14 cellular contexts compared by ENCODE assay signal in the genomic region with DNA sequence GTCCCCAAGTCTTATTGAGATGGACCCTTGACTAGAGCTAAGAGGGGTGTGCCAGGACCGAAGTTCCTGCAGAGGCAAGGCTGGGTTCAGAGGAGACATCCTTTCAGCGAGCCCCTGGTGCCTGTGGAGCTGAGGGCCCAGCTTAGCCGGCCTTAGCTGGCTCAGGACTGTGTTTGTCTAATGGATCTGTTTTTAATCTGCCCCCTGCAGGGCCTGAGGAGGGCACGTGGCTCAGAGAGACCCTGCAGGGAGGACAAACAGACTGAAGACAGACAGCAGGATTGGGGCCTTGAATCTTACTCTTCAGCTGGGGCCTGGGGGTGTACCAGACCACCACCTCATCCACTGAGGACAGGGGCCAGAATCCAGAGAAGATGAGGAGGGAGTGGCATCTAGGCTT. TPM values are rescaled to one million over a fixed set of nuclear protein-coding genes. Genes with fewer than 3 reads are reported as not detected.
DNase-seq lines count a peak whose midpoint lies in the region; ATAC-seq and TF ChIP-seq lines count a peak whose summit lies in the region.
"Had no signal": no experiment of that assay in that cellular context is flagged by ENCODE, and none has a peak within 500 bp of the region (broad histone marks: within the 10 kb centered on the region; RNA-seq: fewer than 3 reads in every experiment).

No MANE protein-coding gene starts in this region.

- no peak for ATAC-seq in HCT116
- ATAC-seq in activated T-helper 17 cell treated with anti-CD3 and anti-CD28 coated beads, Interleukin-2, amount 50 U/mL, for 72 hours (replicated peaks): no peak
- ATAC-seq in mucosa of descending colon: no peak
- no peak for ATAC-seq in HG02840 (IDR thresholded peaks at IDR 0.05; ENCODE audit: low FRiP score, unreplicated experiment)
- ATAC-seq: HepG2 had no signal

- intact Hi-C loops in HCT116 (cut with micrococcal nuclease) (no loop called here), mucosa of descending colon (cut with DNase I, micrococcal nuclease) (no loop called here)

- no peak overlapping the region for H2AK5ac ChIP-seq in mesenchymal stem cell (ENCODE audit: low read length, severe bottlenecking)

- 35% methylated on average over 4 of the region's 4 CpGs for WGBS in mesenchymal stem cell

- no TSS peak for BruUV-seq in HCT116 (replicated peaks; lab: Mats Ljungman, UMichigan)

- H4K20me1 ChIP-seq in HCT116 (ENCODE audit: insufficient read depth): no peaks in the 10 kb centered on the region

- DNase-seq in AG04450 (ENCODE audit: low read depth, low spot score) (no peak), HCT116 (ENCODE audit: low read depth, low spot score) (no peak), mesenchymal stem cell (no peak), mucosa of descending colon (no peak), SHP77 treated with DMSO at 0.1 percent for 48 hours (lab: John Stamatoyannopoulos, UW) (no peak), GM19240 (ENCODE audit: insufficient read length, low spot score) (no peak)
- DNase-seq: activated CD4-positive, alpha-beta T cell treated with anti-CD3 and anti-CD28 coated beads, Interleukin-2, amount 50 U/mL, for 4 hours; erythroblast; NCI-H2171; SHP77; uterus had no signal

- H2AFZ ChIP-seq in HCT116 (ENCODE audit: low read depth, low read length, poor library complexity, severe bottlenecking) (no peak overlapping the region), mesenchymal stem cell (ENCODE audit: low read depth, low read length) (no peak overlapping the region)

- no peak overlapping the region for H3K27ac Mint-ChIP-seq in activated T-helper 17 cell treated with anti-CD3 and anti-CD28 coated beads, Interleukin-2, amount 50 U/mL, for 72 hours

- H3K79me1 ChIP-seq in mesenchymal stem cell (replicated peaks; ENCODE audit: low read length, poor library complexity, severe bottlenecking): no peaks in the 10 kb centered on the region

- H4K91ac ChIP-seq in mesenchymal stem cell (ENCODE audit: low read length): no peak overlapping the region

- H3K27me3 ChIP-seq in AG04450 (ENCODE audit: control insufficient read depth, insufficient read depth, low read length): no peaks in the 10 kb centered on the region
- H3K27me3 ChIP-seq in HCT116 (ENCODE audit: insufficient read depth, low read length): no peaks in the 10 kb centered on the region
- peaks cover 0 to 34% of the 10 kb centered on the region in 2 experiments for H3K27me3 ChIP-seq in mesenchymal stem cell (ENCODE audit: control insufficient read depth in 1 of 2, insufficient read depth in 1 of 2, low read length in 2 of 2)
- H3K27me3 ChIP-seq: uterus had no signal

- RAD21 ChIA-PET in HCT116 (lab: Charles Lee; ENCODE audit: low non-redundant PET in 1 of 2, low total read pairs in 2 of 2, uncharacterized antibody in 2 of 2, unreplicated experiment in 2 of 2): interaction anchor here in 1 of 2 experiments (1.3 kb wide), 1 partner anchor 14 kb away, joined by 3 read pairs; no protein-coding TSS in a partner anchor

- no peak overlapping the region for H2BK12ac ChIP-seq in mesenchymal stem cell (ENCODE audit: low read length in 2 of 2)

- H4K8ac ChIP-seq in mesenchymal stem cell (ENCODE audit: low read length): no peak overlapping the region

- H3K9ac ChIP-seq in HCT116 (ENCODE audit: low read length): peak overlapping the region; percentile 80
- peak overlapping the region; percentile 89 for H3K9ac ChIP-seq in mesenchymal stem cell (ENCODE audit: low read length)

- H3K4ac ChIP-seq in mesenchymal stem cell (ENCODE audit: low read depth in 1 of 2, low read length in 2 of 2): no peak overlapping the region

- H3K9me3 Mint-ChIP-seq in activated T-helper 17 cell treated with anti-CD3 and anti-CD28 coated beads, Interleukin-2, amount 50 U/mL, for 72 hours: no peaks in the 10 kb centered on the region

- TF ChIP-seq RAD21 in HCT116 (IDR thresholded peaks at IDR 0.05; ENCODE audit: low read depth): no peak

- H3K4me2 ChIP-seq in HCT116 (ENCODE audit: low read length) (peak overlapping the region; percentile 85), mesenchymal stem cell (ENCODE audit: low read length, poor library complexity, severe bottlenecking) (peak overlapping the region; percentile 13)

- H3K4me3 Mint-ChIP-seq in activated T-helper 17 cell treated with anti-CD3 and anti-CD28 coated beads, Interleukin-2, amount 50 U/mL, for 72 hours: peak overlapping the region; percentile 85

- peaks cover 48 to 63% of the 10 kb centered on the region in 2 experiments for H3K4me1 ChIP-seq in HCT116 (ENCODE audit: control insufficient read depth in 1 of 2, insufficient read depth in 2 of 2, low read length in 2 of 2)
- peaks cover 52% of the 10 kb centered on the region for H3K4me1 ChIP-seq in mesenchymal stem cell (ENCODE audit: control insufficient read depth, insufficient read depth, low read depth, low read length)
- H3K4me1 ChIP-seq in mucosa of descending colon (ENCODE audit: low read depth): peaks cover 24% of the 10 kb centered on the region

- no peak for TF ChIP-seq POLR2A in HCT116 (IDR thresholded peaks at IDR 0.05; ENCODE audit: borderline replicate concordance, extremely low read depth, insufficient read depth, insufficient read length)

- peaks cover 27% of the 10 kb centered on the region for H3K79me2 ChIP-seq in HCT116 (ENCODE audit: insufficient read depth, low read length)

- H3K27me3 Mint-ChIP-seq in activated T-helper 17 cell treated with anti-CD3 and anti-CD28 coated beads, Interleukin-2, amount 50 U/mL, for 72 hours: peaks cover 24% of the 10 kb centered on the region

- no peak for TF ChIP-seq CTCF in AG04450 (IDR thresholded peaks at IDR 0.05; ENCODE audit: low read depth, low read length)
- no peak for TF ChIP-seq CTCF in HCT116 (IDR thresholded peaks at IDR 0.05 in 2 of 3, conservative IDR thresholded peaks at IDR 0.05 in 1 of 3; ENCODE audit: borderline replicate concordance in 1 of 3, insufficient read depth in 1 of 3, low read depth in 2 of 3, low read length in 2 of 3)
- no peak for TF ChIP-seq CTCF in mucosa of descending colon (IDR thresholded peaks at IDR 0.05)

- H3K4me3 ChIP-seq in AG04450 (ENCODE audit: low read depth, low read length): peak overlapping the region; percentile 17; the same call in 1 of the 2 replicates
- H3K4me3 ChIP-seq in HCT116 (replicated peaks in 1 of 2; ENCODE audit: low read depth in 1 of 2, low read length in 2 of 2): peak overlapping the region; percentile 62 to 63
- H3K4me3 ChIP-seq in mesenchymal stem cell (ENCODE audit: insufficient read depth in 1 of 2, low read depth in 1 of 2, low read length in 2 of 2): peak overlapping the region in 1 of 2 experiments; percentile 85
- H3K4me3 ChIP-seq in mucosa of descending colon: no peak overlapping the region

- H3K27ac ChIP-seq in AG04450 (ENCODE audit: low read depth, low read length): no peak overlapping the region
- H3K27ac ChIP-seq in HCT116 (ENCODE audit: low read depth, low read length): peak overlapping the region; percentile 89
- no peak overlapping the region for H3K27ac ChIP-seq in mesenchymal stem cell (ENCODE audit: low read length, poor library complexity, severe bottlenecking)

- peaks cover 3% of the 10 kb centered on the region; the same call in 1 of the 2 replicates for H3K9me3 ChIP-seq in AG04450 (ENCODE audit: control insufficient read depth, insufficient read depth, low read length)
- H3K9me3 ChIP-seq in HCT116 (ENCODE audit: control insufficient read depth in 1 of 2, insufficient read depth in 1 of 2, low read depth in 1 of 2, low read length in 2 of 2): no peaks in the 10 kb centered on the region
- H3K9me3 ChIP-seq in mesenchymal stem cell (ENCODE audit: control insufficient read depth, low read length): no peaks in the 10 kb centered on the region
- no peaks in the 10 kb centered on the region for H3K9me3 ChIP-seq in mucosa of descending colon
- H3K9me3 ChIP-seq: uterus had no signal

- no peak overlapping the region for H3K14ac ChIP-seq in mesenchymal stem cell (ENCODE audit: low read length in 2 of 2)

- no peak overlapping the region for H2BK15ac ChIP-seq in mesenchymal stem cell (ENCODE audit: low read depth, poor library complexity, severe bottlenecking)

- H3K36me3 Mint-ChIP-seq in activated T-helper 17 cell treated with anti-CD3 and anti-CD28 coated beads, Interleukin-2, amount 50 U/mL, for 72 hours (ENCODE audit: low read depth): no peaks in the 10 kb centered on the region

- H3K18ac ChIP-seq in mesenchymal stem cell (ENCODE audit: low read depth in 1 of 2, low read length in 2 of 2): no peak overlapping the region

- H2BK5ac ChIP-seq in mesenchymal stem cell (ENCODE audit: low read depth, low read length, poor library complexity, severe bottlenecking): no peak overlapping the region

- peaks cover 19 to 22% of the 10 kb centered on the region in 2 experiments; a peak in 3 of 4 replicates for H3K36me3 ChIP-seq in HCT116 (ENCODE audit: control insufficient read depth in 1 of 2, insufficient read depth in 2 of 2, low read length in 2 of 2)
- H3K36me3 ChIP-seq in mesenchymal stem cell (ENCODE audit: control insufficient read depth in 1 of 2, insufficient read depth in 2 of 2, low read depth in 1 of 2, low read length in 2 of 2): peaks cover 18 to 32% of the 10 kb centered on the region in 2 experiments
- no peaks in the 10 kb centered on the region for H3K36me3 ChIP-seq in mucosa of descending colon (ENCODE audit: low read depth)
- H3K36me3 ChIP-seq: uterus had no signal

- no peak overlapping the region for H3K23ac ChIP-seq in mesenchymal stem cell (ENCODE audit: low read length in 2 of 2)

- no peak overlapping the region for H2BK120ac ChIP-seq in mesenchymal stem cell (ENCODE audit: low read depth, low read length)

- CTCF ChIA-PET in AG04450 (lab: Charles Lee) (interaction anchor here (0.8 to 13.7 kb wide), 7 partner anchors 12 to 69 kb away, joined by 3 to 233 read pairs (median 3); partner anchors contain the start of genes ISG20L2 and METTL25B), HCT116 (lab: Charles Lee) (interaction anchor here (1.5 to 14.7 kb wide), 2 partner anchors 13 to 22 kb away, joined by 7 to 310 read pairs; no protein-coding TSS in a partner anchor)

- POLR2A ChIA-PET in AG04450 (lab: Yijun Ruan, JAX) (interaction anchor here (2.5 to 4.3 kb wide), 2 partner anchors 14 to 24 kb away, joined by 5 to 18 read pairs; partner anchors contain the start of genes ISG20L2 and METTL25B), HCT116 (lab: Charles Lee) (interaction anchor here (3.0 to 6.4 kb wide), 3 partner anchors 9 to 18 kb away, joined by 11 to 87 read pairs (median 36); no protein-coding TSS in a partner anchor)

- H3K4me1 Mint-ChIP-seq in activated T-helper 17 cell treated with anti-CD3 and anti-CD28 coated beads, Interleukin-2, amount 50 U/mL, for 72 hours: peaks cover 11% of the 10 kb centered on the region

- no peaks in the 10 kb centered on the region for H3K9me2 ChIP-seq in HCT116 (ENCODE audit: insufficient read depth)

RNA-seq across cellular contexts. Expression of gene CRABP2, which starts 1.6 kb away (rescaled TPM):
- polyA plus RNA-seq in AG04450 (2011; rRNA removed): 12.8 and 15.5 TPM in 2 replicates
- 5.4 and 5.8 TPM in 2 replicates for polyA minus RNA-seq in AG04450 (2011; rRNA and poly(A)+ RNA removed)
- total RNA-seq in HCT116 (2021; ENCODE audit: unreplicated experiment): 209 TPM
- polyA plus RNA-seq in HCT116 (2012): 360 and 403 TPM in 2 replicates
- 1 to 10 TPM; 2.2 to 4.4 TPM for total RNA-seq in activated T-helper 17 cell treated with anti-CD3 and anti-CD28 coated beads, Interleukin-2, amount 50 U/mL, for 72 hours
- 42.6 TPM for polyA plus RNA-seq in mesenchymal stem cell (2013, experiment 1 of 2)
- 41.2 TPM for polyA plus RNA-seq in mesenchymal stem cell (2013, experiment 2 of 2)
- total RNA-seq in mucosa of descending colon: 1 to 10 TPM in 2 of 3 donors, under 1 TPM in 1; 0.38 to 2.2 (median 1.2) TPM

RNA-seq across cellular contexts. Expression of gene METTL25B, which starts 24.5 kb away (rescaled TPM):
- polyA plus RNA-seq in AG04450 (2011; rRNA removed): 7.9 and 8.3 TPM in 2 replicates
- 6.0 and 7.1 TPM in 2 replicates for polyA minus RNA-seq in AG04450 (2011; rRNA and poly(A)+ RNA removed)
- total RNA-seq in HCT116 (2021; ENCODE audit: unreplicated experiment): 36.5 TPM
- polyA plus RNA-seq in HCT116 (2012): 32.6 and 39.7 TPM in 2 replicates
- total RNA-seq in activated T-helper 17 cell treated with anti-CD3 and anti-CD28 coated beads, Interleukin-2, amount 50 U/mL, for 72 hours: 10 to 100 TPM; 29.0 to 51.6 TPM
- polyA plus RNA-seq in mesenchymal stem cell (2013, experiment 1 of 2): 12.1 TPM
- 11.3 TPM for polyA plus RNA-seq in mesenchymal stem cell (2013, experiment 2 of 2)
- total RNA-seq in mucosa of descending colon: 10 to 100 TPM; 35.1 to 58.6 (median 44.4) TPM

RNA-seq across cellular contexts. Expression of gene ISG20L2, which starts 24.8 kb away (rescaled TPM):
- 25.6 and 29.1 TPM in 2 replicates for polyA plus RNA-seq in AG04450 (2011; rRNA removed)
- 25.6 TPM in 2 replicates for polyA minus RNA-seq in AG04450 (2011; rRNA and poly(A)+ RNA removed)
- total RNA-seq in HCT116 (2021; ENCODE audit: unreplicated experiment) (41.7 TPM), mucosa of descending colon (10 to 100 TPM; 27.8 to 33.0 (median 31.0) TPM)
- 19.9 and 23.3 TPM in 2 replicates for polyA plus RNA-seq in HCT116 (2012)
- total RNA-seq in activated T-helper 17 cell treated with anti-CD3 and anti-CD28 coated beads, Interleukin-2, amount 50 U/mL, for 72 hours: 10 to 100 TPM; 38.8 to 74.9 TPM
- polyA plus RNA-seq in mesenchymal stem cell (2013, experiment 1 of 2): 26.8 TPM
- polyA plus RNA-seq in mesenchymal stem cell (2013, experiment 2 of 2): 25.1 TPM

RNA-seq across cellular contexts. Expression of gene NES, which starts 26.5 kb away (rescaled TPM):
- polyA plus RNA-seq in AG04450 (2011; rRNA removed): 15.7 and 19.2 TPM in 2 replicates
- polyA minus RNA-seq in AG04450 (2011; rRNA and poly(A)+ RNA removed): 18.7 and 20.4 TPM in 2 replicates
- 8.4 TPM for total RNA-seq in HCT116 (2021; ENCODE audit: unreplicated experiment)
- polyA plus RNA-seq in HCT116 (2012): 3.6 and 5.2 TPM in 2 replicates
- under 1 TPM in 1 of 2 donors, not detected in 1; 0.05 TPM for total RNA-seq in activated T-helper 17 cell treated with anti-CD3 and anti-CD28 coated beads, Interleukin-2, amount 50 U/mL, for 72 hours
- 49.2 TPM for polyA plus RNA-seq in mesenchymal stem cell (2013, experiment 1 of 2)
- polyA plus RNA-seq in mesenchymal stem cell (2013, experiment 2 of 2): 45.3 TPM
- 10 to 100 TPM in 1 of 3 donors, 1 to 10 TPM in 2; 3.0 to 11.4 (median 6.4) TPM for total RNA-seq in mucosa of descending colon

RNA-seq across cellular contexts. Expression of gene MRPL24, which starts 37.1 kb away (rescaled TPM):
- polyA plus RNA-seq in AG04450 (2011; rRNA removed): 65.5 and 80.4 TPM in 2 replicates
- polyA minus RNA-seq in AG04450 (2011; rRNA and poly(A)+ RNA removed): 23.8 and 25.0 TPM in 2 replicates
- total RNA-seq in HCT116 (2021; ENCODE audit: unreplicated experiment): 111 TPM
- 106 and 142 TPM in 2 replicates for polyA plus RNA-seq in HCT116 (2012)
- 10 to 100 TPM; 58.8 to 67.0 TPM for total RNA-seq in activated T-helper 17 cell treated with anti-CD3 and anti-CD28 coated beads, Interleukin-2, amount 50 U/mL, for 72 hours
- 65.7 TPM for polyA plus RNA-seq in mesenchymal stem cell (2013, experiment 1 of 2)
- polyA plus RNA-seq in mesenchymal stem cell (2013, experiment 2 of 2): 64.7 TPM
- total RNA-seq in mucosa of descending colon: 10 to 100 TPM; 50.1 to 61.7 (median 57.6) TPM

Comparison
In these comparisons a context has a peak if more than half of its experiments do, and no peak if none do; other contexts are left out.
1. RNA of gene CRABP2, which starts 1.6 kb away (total RNA-seq): 209 TPM in HCT116 (single experiment); 2.2 to 4.4 TPM in activated T-helper 17 cell treated with anti-CD3 and anti-CD28 coated beads, Interleukin-2, amount 50 U/mL, for 72 hours and 0.38 to 2.2 TPM in mucosa of descending colon; every median in the first group is over 10 times any median in the second.